Comparison of ENCODE assay signal across 1 cellular context in genomic region chr10:96863922-96864543, GRCh38.
TF ChIP-seq lines count a peak whose summit lies in the region.

No MANE protein-coding gene starts in this region.

TF ChIP-seq in HepG2, 621 proteins besides CTCF, POLR2A, EP300 and RAD21 (continued from another document):
- TF ChIP-seq, protein P1, sequence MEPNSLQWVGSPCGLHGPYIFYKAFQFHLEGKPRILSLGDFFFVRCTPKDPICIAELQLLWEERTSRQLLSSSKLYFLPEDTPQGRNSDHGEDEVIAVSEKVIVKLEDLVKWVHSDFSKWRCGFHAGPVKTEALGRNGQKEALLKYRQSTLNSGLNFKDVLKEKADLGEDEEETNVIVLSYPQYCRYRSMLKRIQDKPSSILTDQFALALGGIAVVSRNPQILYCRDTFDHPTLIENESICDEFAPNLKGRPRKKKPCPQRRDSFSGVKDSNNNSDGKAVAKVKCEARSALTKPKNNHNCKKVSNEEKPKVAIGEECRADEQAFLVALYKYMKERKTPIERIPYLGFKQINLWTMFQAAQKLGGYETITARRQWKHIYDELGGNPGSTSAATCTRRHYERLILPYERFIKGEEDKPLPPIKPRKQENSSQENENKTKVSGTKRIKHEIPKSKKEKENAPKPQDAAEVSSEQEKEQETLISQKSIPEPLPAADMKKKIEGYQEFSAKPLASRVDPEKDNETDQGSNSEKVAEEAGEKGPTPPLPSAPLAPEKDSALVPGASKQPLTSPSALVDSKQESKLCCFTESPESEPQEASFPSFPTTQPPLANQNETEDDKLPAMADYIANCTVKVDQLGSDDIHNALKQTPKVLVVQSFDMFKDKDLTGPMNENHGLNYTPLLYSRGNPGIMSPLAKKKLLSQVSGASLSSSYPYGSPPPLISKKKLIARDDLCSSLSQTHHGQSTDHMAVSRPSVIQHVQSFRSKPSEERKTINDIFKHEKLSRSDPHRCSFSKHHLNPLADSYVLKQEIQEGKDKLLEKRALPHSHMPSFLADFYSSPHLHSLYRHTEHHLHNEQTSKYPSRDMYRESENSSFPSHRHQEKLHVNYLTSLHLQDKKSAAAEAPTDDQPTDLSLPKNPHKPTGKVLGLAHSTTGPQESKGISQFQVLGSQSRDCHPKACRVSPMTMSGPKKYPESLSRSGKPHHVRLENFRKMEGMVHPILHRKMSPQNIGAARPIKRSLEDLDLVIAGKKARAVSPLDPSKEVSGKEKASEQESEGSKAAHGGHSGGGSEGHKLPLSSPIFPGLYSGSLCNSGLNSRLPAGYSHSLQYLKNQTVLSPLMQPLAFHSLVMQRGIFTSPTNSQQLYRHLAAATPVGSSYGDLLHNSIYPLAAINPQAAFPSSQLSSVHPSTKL (CRISPR knock-in tag; IDR thresholded peaks at IDR 0.05) = peak; percentile 96
- TF ChIP-seq SIX4 (CRISPR knock-in tag; IDR thresholded peaks at IDR 0.05) = peak; percentile 41; the same call in 1 of the 2 replicates
- no peak for TF ChIP-seq ZHX2 (IDR thresholded peaks at IDR 0.05; ENCODE audit: low read depth)
- TF ChIP-seq ZHX2 (CRISPR knock-in tag; IDR thresholded peaks at IDR 0.05; ENCODE audit: borderline replicate concordance) = no peak
- TF ChIP-seq CREB1 (IDR thresholded peaks at IDR 0.05) = peak; percentile 77
- peak; percentile 83 for TF ChIP-seq CREB1 (CRISPR knock-in tag; IDR thresholded peaks at IDR 0.05)
- no peak for TF ChIP-seq ZNF616 (CRISPR knock-in tag; IDR thresholded peaks at IDR 0.05; ENCODE audit: low read depth)
- peak; percentile 72 for TF ChIP-seq NCOR1 (IDR thresholded peaks at IDR 0.05; ENCODE audit: borderline replicate concordance, low read length)
- TF ChIP-seq TMF1 (CRISPR knock-in tag; IDR thresholded peaks at IDR 0.05; ENCODE audit: low read depth) = no peak
- TF ChIP-seq, protein P2, sequence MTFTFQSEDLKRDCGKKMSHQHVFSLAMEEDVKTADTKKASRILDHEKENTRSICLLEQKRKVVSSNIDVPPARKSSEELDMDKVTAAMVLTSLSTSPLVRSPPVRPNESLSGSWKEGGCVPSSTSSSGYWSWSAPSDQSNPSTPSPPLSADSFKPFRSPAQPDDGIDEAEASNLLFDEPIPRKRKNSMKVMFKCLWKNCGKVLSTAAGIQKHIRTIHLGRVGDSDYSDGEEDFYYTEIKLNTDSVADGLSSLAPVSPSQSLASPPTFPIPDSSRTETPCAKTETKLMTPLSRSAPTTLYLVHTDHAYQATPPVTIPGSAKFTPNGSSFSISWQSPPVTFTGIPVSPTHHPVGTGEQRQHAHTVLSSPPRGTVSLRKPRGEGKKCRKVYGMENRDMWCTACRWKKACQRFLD (CRISPR knock-in tag; IDR thresholded peaks at IDR 0.05; ENCODE audit: borderline replicate concordance) = no peak
- no peak for TF ChIP-seq ZNF749 (CRISPR knock-in tag; IDR thresholded peaks at IDR 0.05; ENCODE audit: borderline replicate concordance)
- TF ChIP-seq E2F1 (CRISPR knock-in tag; IDR thresholded peaks at IDR 0.05) = no peak
- TF ChIP-seq MXD3 (CRISPR knock-in tag; IDR thresholded peaks at IDR 0.05) = no peak
- TF ChIP-seq HCFC1 (IDR thresholded peaks at IDR 0.05; ENCODE audit: low read depth, low read length) = no peak
- TF ChIP-seq, protein P3, sequence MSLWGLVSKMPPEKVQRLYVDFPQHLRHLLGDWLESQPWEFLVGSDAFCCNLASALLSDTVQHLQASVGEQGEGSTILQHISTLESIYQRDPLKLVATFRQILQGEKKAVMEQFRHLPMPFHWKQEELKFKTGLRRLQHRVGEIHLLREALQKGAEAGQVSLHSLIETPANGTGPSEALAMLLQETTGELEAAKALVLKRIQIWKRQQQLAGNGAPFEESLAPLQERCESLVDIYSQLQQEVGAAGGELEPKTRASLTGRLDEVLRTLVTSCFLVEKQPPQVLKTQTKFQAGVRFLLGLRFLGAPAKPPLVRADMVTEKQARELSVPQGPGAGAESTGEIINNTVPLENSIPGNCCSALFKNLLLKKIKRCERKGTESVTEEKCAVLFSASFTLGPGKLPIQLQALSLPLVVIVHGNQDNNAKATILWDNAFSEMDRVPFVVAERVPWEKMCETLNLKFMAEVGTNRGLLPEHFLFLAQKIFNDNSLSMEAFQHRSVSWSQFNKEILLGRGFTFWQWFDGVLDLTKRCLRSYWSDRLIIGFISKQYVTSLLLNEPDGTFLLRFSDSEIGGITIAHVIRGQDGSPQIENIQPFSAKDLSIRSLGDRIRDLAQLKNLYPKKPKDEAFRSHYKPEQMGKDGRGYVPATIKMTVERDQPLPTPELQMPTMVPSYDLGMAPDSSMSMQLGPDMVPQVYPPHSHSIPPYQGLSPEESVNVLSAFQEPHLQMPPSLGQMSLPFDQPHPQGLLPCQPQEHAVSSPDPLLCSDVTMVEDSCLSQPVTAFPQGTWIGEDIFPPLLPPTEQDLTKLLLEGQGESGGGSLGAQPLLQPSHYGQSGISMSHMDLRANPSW (CRISPR knock-in tag; IDR thresholded peaks at IDR 0.05; ENCODE audit: borderline replicate concordance) = peak; percentile 45; the same call in 1 of the 2 replicates
- no peak for TF ChIP-seq ZNF20 (CRISPR knock-in tag; IDR thresholded peaks at IDR 0.05)
- no peak for TF ChIP-seq BRCA1 (CRISPR knock-in tag; IDR thresholded peaks at IDR 0.05)
- no peak for TF ChIP-seq MYPOP (CRISPR knock-in tag; IDR thresholded peaks at IDR 0.05)
- no peak for TF ChIP-seq ZMYM3 (CRISPR knock-in tag; IDR thresholded peaks at IDR 0.05)
- TF ChIP-seq DPF2 (CRISPR knock-in tag; IDR thresholded peaks at IDR 0.05; ENCODE audit: borderline replicate concordance, low read depth) = peak; percentile 77
- peak; percentile 61; the same call in 1 of the 2 replicates for TF ChIP-seq ZFP90 (CRISPR knock-in tag; IDR thresholded peaks at IDR 0.05; ENCODE audit: borderline replicate concordance)
- no peak; the same call in 1 of the 2 replicates for TF ChIP-seq KLF11 (CRISPR knock-in tag; IDR thresholded peaks at IDR 0.05)
- no peak for TF ChIP-seq MLLT10 (CRISPR knock-in tag; IDR thresholded peaks at IDR 0.05)
- TF ChIP-seq ZNF607 (CRISPR knock-in tag; IDR thresholded peaks at IDR 0.05; ENCODE audit: borderline replicate concordance) = no peak
- TF ChIP-seq HOXA7 (CRISPR knock-in tag; IDR thresholded peaks at IDR 0.05) = no peak
TF ChIP-seq in HepG2: peak in this region for 128.
